9 cellular contexts compared by ENCODE assay signal in genomic region chr6:34196833-34197195, GRCh38. TPM values are rescaled to one million over a fixed set of nuclear protein-coding genes. Genes with fewer than 3 reads are reported as not detected.
DNase-seq lines count a peak whose midpoint lies in the region; ATAC-seq and TF ChIP-seq lines count a peak whose summit lies in the region.
"Had no signal": no experiment of that assay in that cellular context is flagged by ENCODE, and none has a peak within 500 bp of the region (broad histone marks: within the 10 kb centered on the region; RNA-seq: fewer than 3 reads in every experiment).

No MANE protein-coding gene starts in this region.

- H3K9ac ChIP-seq in HCT116 (ENCODE audit: low read length) (peak overlapping the region; percentile 41), mammary epithelial cell (ENCODE audit: insufficient read depth, low read length) (no peak overlapping the region)

- intact Hi-C loops in HCT116 (cut with micrococcal nuclease) (loop anchor here (1.0 to 2.0 kb wide), 2 partner anchors 50 to 218 kb away; no protein-coding TSS in a partner anchor), mammary epithelial cell (cut with micrococcal nuclease) (loop anchor here (1.0 to 2.0 kb wide), 6 partner anchors 34 to 412 kb away; partner anchors contain the start of genes NUDT3 and SMIM29)

- H3K27ac Mint-ChIP-seq in naive B cell: peak overlapping the region in 4 of 6 donors; percentile 33 to 83 (median 70)

- in situ Hi-C loops in mammary epithelial cell (cut with MboI; ENCODE audit: low sequenced_read_pairs in 2 of 2): loop anchor here in 1 of 2 donors (10.0 kb wide), 1 partner anchor 218 kb away; no protein-coding TSS in a partner anchor

- 100% methylated on average over 1 of the region's 10 CpGs for WGBS in mammary epithelial cell (ENCODE audit: low coverage, missing lambda C conversion rate)

- H3K27me3 ChIP-seq in ACC112 (ENCODE audit: insufficient read depth, low read length) (no peaks in the 10 kb centered on the region), HCT116 (ENCODE audit: insufficient read depth, low read length) (no peaks in the 10 kb centered on the region), mammary epithelial cell (ENCODE audit: insufficient read depth, low read length) (no peaks in the 10 kb centered on the region)

- DNase-seq in HCT116 (ENCODE audit: low read depth, low spot score): no peak
- no peak for DNase-seq in mammary epithelial cell
- DNase-seq in naive B cell: no peak
- DNase-seq in retina: no peak

- dilution Hi-C loops in mammary epithelial cell (cut with HindIII; ENCODE audit: low sequenced_read_pairs): no loop called here

- no peaks in the 10 kb centered on the region for H4K20me1 ChIP-seq in HCT116 (ENCODE audit: insufficient read depth)
- H4K20me1 ChIP-seq in mammary epithelial cell (ENCODE audit: insufficient read depth, low read length): no peaks in the 10 kb centered on the region

- no peaks in the 10 kb centered on the region for H3K79me2 ChIP-seq in ACC112 (ENCODE audit: control insufficient read depth, insufficient read depth, low read length, unreplicated experiment)
- no peaks in the 10 kb centered on the region for H3K79me2 ChIP-seq in HCT116 (ENCODE audit: insufficient read depth, low read length)
- H3K79me2 ChIP-seq in mammary epithelial cell (ENCODE audit: insufficient read depth, low read length): no peaks in the 10 kb centered on the region

- H3K4me3 ChIP-seq in ACC112 (ENCODE audit: low read depth, low read length): peak overlapping the region; percentile 75
- no peak overlapping the region for H3K4me3 ChIP-seq in HCT116 (replicated peaks in 1 of 2; ENCODE audit: low read depth in 1 of 2, low read length in 2 of 2)
- H3K4me3 ChIP-seq in mammary epithelial cell (replicated peaks in 1 of 3; ENCODE audit: insufficient read depth in 1 of 3, low read depth in 2 of 3, low read length in 3 of 3): no peak overlapping the region

- no peak for TF ChIP-seq RAD21 in HCT116 (IDR thresholded peaks at IDR 0.05; ENCODE audit: low read depth)

- no peaks in the 10 kb centered on the region for H3K9me2 ChIP-seq in HCT116 (ENCODE audit: insufficient read depth)

- TF ChIP-seq CTCF in HCT116 (IDR thresholded peaks at IDR 0.05 in 2 of 3, conservative IDR thresholded peaks at IDR 0.05 in 1 of 3; ENCODE audit: borderline replicate concordance in 1 of 3, insufficient read depth in 1 of 3, low read depth in 2 of 3, low read length in 2 of 3) (no peak), mammary epithelial cell (conservative IDR thresholded peaks at IDR 0.05 in 1 of 2, IDR thresholded peaks at IDR 0.05 in 1 of 2; ENCODE audit: extremely low read depth in 1 of 2, insufficient read depth in 1 of 2, low read depth in 1 of 2, low read length in 2 of 2) (no peak)

- ATAC-seq in HCT116: no peak
- ATAC-seq in naive B cell (ENCODE audit: low read depth in 2 of 2): no peak
- no peak for ATAC-seq in HG03196 (IDR thresholded peaks at IDR 0.05; ENCODE audit: unreplicated experiment)
- no peak for ATAC-seq in GM19351 (IDR thresholded peaks at IDR 0.05; ENCODE audit: unreplicated experiment)
- no peak for ATAC-seq in GM18858 (IDR thresholded peaks at IDR 0.05; ENCODE audit: unreplicated experiment)

- H2AFZ ChIP-seq in ACC112 (ENCODE audit: low read length, unreplicated experiment): peak overlapping the region; percentile 89
- peak overlapping the region; percentile 82 for H2AFZ ChIP-seq in HCT116 (ENCODE audit: low read depth, low read length, poor library complexity, severe bottlenecking)
- H2AFZ ChIP-seq in mammary epithelial cell (ENCODE audit: low read depth, low read length): peak overlapping the region; percentile 89

- H3K36me3 Mint-ChIP-seq in naive B cell: no peaks in the 10 kb centered on the region

- peaks cover 4 to 11% (median 6%) of the 10 kb centered on the region in 3 donors for H3K4me1 Mint-ChIP-seq in naive B cell

- RAD21 ChIA-PET in HCT116 (lab: Charles Lee; ENCODE audit: low non-redundant PET in 1 of 2, low total read pairs in 2 of 2, uncharacterized antibody in 2 of 2, unreplicated experiment in 2 of 2): interaction anchor here (1.4 to 1.6 kb wide), 4 partner anchors 27 to 52 kb away, joined by 3 to 7 read pairs (median 6); partner anchors contain the start of gene SMIM29 (in 2 of the 2)

- H3K9me3 ChIP-seq in HCT116 (ENCODE audit: control insufficient read depth in 1 of 2, insufficient read depth in 1 of 2, low read depth in 1 of 2, low read length in 2 of 2) (no peaks in the 10 kb centered on the region), mammary epithelial cell (replicated peaks; ENCODE audit: insufficient read depth, low read length) (no peaks in the 10 kb centered on the region)

- peaks cover 0 to under 1% (median 0%) of the 10 kb centered on the region in 7 donors for H3K9me3 Mint-ChIP-seq in naive B cell

- no TSS peak for BruUV-seq in HCT116 (replicated peaks; lab: Mats Ljungman, UMichigan)
- no TSS peak for BruUV-seq in mammary epithelial cell (replicated peaks; lab: Mats Ljungman, UMichigan)

- H3K4me2 ChIP-seq in HCT116 (ENCODE audit: low read length): peak overlapping the region; percentile 74
- peak overlapping the region; percentile 96 for H3K4me2 ChIP-seq in mammary epithelial cell (ENCODE audit: insufficient read depth, low read depth, low read length)

- H3K36me3 ChIP-seq in ACC112 (ENCODE audit: insufficient read depth, low read length) (no peaks in the 10 kb centered on the region), HCT116 (ENCODE audit: control insufficient read depth in 1 of 2, insufficient read depth in 2 of 2, low read length in 2 of 2) (no peaks in the 10 kb centered on the region), mammary epithelial cell (ENCODE audit: insufficient read depth, low read length) (no peaks in the 10 kb centered on the region)

- no peak overlapping the region for H3K27ac ChIP-seq in ACC112 (ENCODE audit: low read depth, low read length)
- H3K27ac ChIP-seq in HCT116 (ENCODE audit: low read depth, low read length): no peak overlapping the region; the same call in 1 of the 2 replicates
- H3K27ac ChIP-seq in mammary epithelial cell (ENCODE audit: insufficient read depth, low read depth, low read length): no peak overlapping the region

- H3K4me3 Mint-ChIP-seq in naive B cell: peak overlapping the region; percentile 85 to 93 (median 90)

- H3K4me1 ChIP-seq in ACC112 (ENCODE audit: control insufficient read depth, insufficient read depth, low read length, unreplicated experiment) (no peaks in the 10 kb centered on the region), HCT116 (ENCODE audit: control insufficient read depth in 1 of 2, insufficient read depth in 2 of 2, low read length in 2 of 2) (peaks cover 4 to 37% of the 10 kb centered on the region in 2 experiments), mammary epithelial cell (ENCODE audit: insufficient read depth, low read length) (peaks cover 11% of the 10 kb centered on the region)

- POLR2A ChIA-PET in HCT116 (lab: Charles Lee): interaction anchor here (0.6 to 3.4 kb wide), 6 partner anchors 33 to 900 kb away, joined by 3 to 27 read pairs (median 8); partner anchors contain the start of gene SMIM29

- CTCF ChIA-PET in HCT116 (lab: Charles Lee): interaction anchor here (1.2 to 2.1 kb wide), 6 partner anchors 10 to 413 kb away, joined by 4 to 17 read pairs (median 6); no protein-coding TSS in a partner anchor
- CTCF ChIA-PET in mammary epithelial cell (lab: Charles Lee; ENCODE audit: low non-redundant PET): interaction anchor here (1.7 kb wide), 1 partner anchor 218 kb away, joined by 26 read pairs; no protein-coding TSS in a partner anchor

- H3K27me3 Mint-ChIP-seq in naive B cell: peaks cover 0 to 6% (median 0%) of the 10 kb centered on the region in 3 donors

- no peak for TF ChIP-seq POLR2A in HCT116 (IDR thresholded peaks at IDR 0.05; ENCODE audit: borderline replicate concordance, extremely low read depth, insufficient read depth, insufficient read length)

TF ChIP-seq in HCT116, 20 proteins besides CTCF, POLR2A, EP300 and RAD21:
- TF ChIP-seq ZFX (IDR thresholded peaks at IDR 0.05): no peak

RNA-seq across cellular contexts. Expression of gene HMGA1, which starts 39.9 kb away (rescaled TPM):
- total RNA-seq in HCT116 (2021; ENCODE audit: unreplicated experiment): 2,459 TPM
- polyA plus RNA-seq in HCT116 (2012): 2,754 and 2,816 TPM in 2 replicates
- 100 to 1,000 TPM in 1 of 2 donors, 10 to 100 TPM in 1; 21.2 to 314 TPM for total RNA-seq in mammary epithelial cell
- 151 TPM for polyA plus RNA-seq in mammary epithelial cell
- 338 TPM for polyA minus RNA-seq in mammary epithelial cell
- polyA plus RNA-seq in naive B cell (ENCODE audit: low read depth in 6 of 6): 10 to 100 TPM; 17.2 to 38.1 (median 31.2) TPM

RNA-seq across cellular contexts. Expression of gene GRM4, which starts 50.9 kb away (rescaled TPM):
- total RNA-seq in HCT116 (2021; ENCODE audit: unreplicated experiment) (2.6 TPM), mammary epithelial cell (under 1 TPM in 1 of 2 donors, not detected in 1; under 0.01 TPM)
- polyA plus RNA-seq in HCT116 (2012): 1.8 and 2.5 TPM in 2 replicates
- polyA plus RNA-seq in mammary epithelial cell (not detected), naive B cell (ENCODE audit: low read depth in 6 of 6) (not detected)
- polyA minus RNA-seq in mammary epithelial cell: not detected
- total RNA-seq: bronchial epithelial cell had no signal

RNA-seq across cellular contexts. Expression of gene SMIM29, which starts 52.0 kb away (rescaled TPM):
- total RNA-seq in HCT116 (2021; ENCODE audit: unreplicated experiment) (25.1 TPM), mammary epithelial cell (10 to 100 TPM; 20.3 to 40.6 TPM)
- 31.5 and 35.5 TPM in 2 replicates for polyA plus RNA-seq in HCT116 (2012)
- polyA plus RNA-seq in mammary epithelial cell (48.6 TPM), naive B cell (ENCODE audit: low read depth in 6 of 6) (100 to 1,000 TPM in 3 of 6 donors, 10 to 100 TPM in 3; 91.2 to 127 (median 99.0) TPM)
- polyA minus RNA-seq in mammary epithelial cell: 29.8 TPM
